Comparison of ENCODE assay signal across 6 cellular contexts in the genomic region with DNA sequence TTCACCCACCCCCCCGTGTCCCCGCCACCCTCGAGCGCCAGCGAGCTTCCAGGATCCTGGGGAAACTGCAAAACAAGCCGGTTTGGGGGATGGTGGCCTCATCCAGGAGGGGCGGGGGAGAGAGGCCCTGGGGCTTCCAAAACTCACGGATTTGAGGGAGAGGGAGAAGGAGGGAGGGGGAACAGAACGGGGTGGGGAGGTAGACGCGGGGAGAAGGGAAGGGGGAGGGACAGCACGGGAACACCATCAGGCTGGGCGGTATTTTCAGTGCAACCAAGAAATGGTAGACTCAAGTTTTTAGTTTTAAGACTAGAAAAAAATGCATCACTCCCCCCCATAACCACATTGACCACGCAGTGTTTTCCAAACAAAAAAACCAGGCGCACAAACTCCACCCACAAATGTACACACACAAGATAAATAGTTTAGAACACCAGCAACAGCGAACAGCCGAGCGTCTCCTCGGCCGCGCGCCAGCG. TPM values are rescaled to one million over a fixed set of nuclear protein-coding genes. Genes with fewer than 3 reads are reported as not detected.
DNase-seq lines count a peak whose midpoint lies in the region; ATAC-seq and TF ChIP-seq lines count a peak whose summit lies in the region.

No MANE protein-coding gene starts in this region.

- 1 to 2% methylated on average over 7 to 23 of the region's 23 CpGs for WGBS in gastroesophageal sphincter (ENCODE audit: low coverage in 1 of 2), 2 donors
- 2% methylated on average over 15 to 23 of the region's 23 CpGs for WGBS in thyroid gland, 2 donors

- DNase-seq in Right ventricle myocardium superior (peak; percentile 37), cardiac septum (ENCODE audit: low spot score) (no peak), thyroid gland (peak; percentile 60 to 65), posterior vena cava (ENCODE audit: low spot score) (no peak)

- H3K27me3 ChIP-seq in gastroesophageal sphincter: peaks cover 92% of the 10 kb centered on the region
- no peaks in the 10 kb centered on the region for H3K27me3 ChIP-seq in thyroid gland

- H3K36me3 ChIP-seq in gastroesophageal sphincter (no peaks in the 10 kb centered on the region), thyroid gland (no peaks in the 10 kb centered on the region)

- H3K9me3 ChIP-seq in gastroesophageal sphincter: no peaks in the 10 kb centered on the region
- no peaks in the 10 kb centered on the region for H3K9me3 ChIP-seq in thyroid gland

- peaks cover 0 to 81% (median 33%) of the 10 kb centered on the region in 3 donors for H3K4me1 ChIP-seq in gastroesophageal sphincter
- H3K4me1 ChIP-seq in thyroid gland: peaks cover 29 to 54% of the 10 kb centered on the region in 2 donors

- intact Hi-C loops in Right ventricle myocardium superior (cut with DNase I): no loop called here
- intact Hi-C loops in cardiac septum (cut with DNase I): no loop called here
- intact Hi-C loops in thyroid gland (cut with DNase I): no loop called here
- intact Hi-C loops in posterior vena cava (cut with DNase I): no loop called here

- TF ChIP-seq EP300 in gastroesophageal sphincter (IDR thresholded peaks at IDR 0.05): no peak

- ATAC-seq in Right ventricle myocardium superior (ENCODE audit: poor library complexity) (no peak), gastroesophageal sphincter (no peak), GM19023 (IDR thresholded peaks at IDR 0.05; ENCODE audit: unreplicated experiment) (no peak)

- TF ChIP-seq POLR2A in gastroesophageal sphincter (IDR thresholded peaks at IDR 0.05): no peak
- no peak for TF ChIP-seq POLR2A in thyroid gland (IDR thresholded peaks at IDR 0.05)

- no peak for TF ChIP-seq CTCF in gastroesophageal sphincter (IDR thresholded peaks at IDR 0.05)
- TF ChIP-seq CTCF in thyroid gland (IDR thresholded peaks at IDR 0.05): no peak

- peak overlapping the region; percentile 28 to 57 for H3K4me3 ChIP-seq in gastroesophageal sphincter
- H3K4me3 ChIP-seq in thyroid gland (replicated peaks in 1 of 3): peak overlapping the region in 2 of 3 donors; percentile 5 to 46

- H3K27ac ChIP-seq in gastroesophageal sphincter (peak overlapping the region in 3 of 4 donors; percentile 67 to 78 (median 70)), thyroid gland (peak overlapping the region; percentile 11 to 70 (median 30))

RNA-seq across cellular contexts. Expression of gene NRARP, which starts 1.4 kb away (rescaled TPM):
- total RNA-seq in Right ventricle myocardium superior (4.4 TPM), cardiac septum (11.7 TPM), gastroesophageal sphincter (10 to 100 TPM in 1 of 4 donors, 1 to 10 TPM in 3; 3.8 to 11.3 (median 4.3) TPM), thyroid gland (10 to 100 TPM in 1 of 4 donors, 1 to 10 TPM in 3; 1.8 to 10.2 (median 6.8) TPM), posterior vena cava (1 to 10 TPM; 5.6 to 9.0 TPM)

RNA-seq across cellular contexts. Expression of gene TOR4A, which starts 23.1 kb away (rescaled TPM):
- total RNA-seq in Right ventricle myocardium superior: 16.6 TPM
- total RNA-seq in cardiac septum: 13.9 TPM
- 1 to 10 TPM; 4.7 to 7.4 (median 6.9) TPM for total RNA-seq in gastroesophageal sphincter
- total RNA-seq in thyroid gland: 10 to 100 TPM; 10.8 to 14.7 (median 12.0) TPM
- 1 to 10 TPM; 5.3 to 7.0 TPM for total RNA-seq in posterior vena cava

RNA-seq across cellular contexts. Expression of gene NELFB, which starts 45.5 kb away (rescaled TPM):
- total RNA-seq in Right ventricle myocardium superior (39.9 TPM), cardiac septum (37.2 TPM), gastroesophageal sphincter (10 to 100 TPM; 36.9 to 58.8 (median 45.2) TPM), thyroid gland (10 to 100 TPM; 29.8 to 39.1 (median 32.4) TPM), posterior vena cava (10 to 100 TPM; 33.3 to 36.7 TPM)

RNA-seq across cellular contexts. Expression of gene STPG3, which starts 49.6 kb away (rescaled TPM):
- total RNA-seq in Right ventricle myocardium superior: 1.3 TPM
- not detected for total RNA-seq in cardiac septum
- not detected for total RNA-seq in gastroesophageal sphincter
- total RNA-seq in thyroid gland: not detected
- not detected for total RNA-seq in posterior vena cava

RNA-seq across cellular contexts. Expression of gene TUBB4B, which starts 59.6 kb away (rescaled TPM):
- 515 TPM for total RNA-seq in Right ventricle myocardium superior
- total RNA-seq in cardiac septum: 304 TPM
- total RNA-seq in gastroesophageal sphincter: 100 to 1,000 TPM; 220 to 488 (median 265) TPM
- 100 to 1,000 TPM; 181 to 757 (median 487) TPM for total RNA-seq in thyroid gland
- total RNA-seq in posterior vena cava: 100 to 1,000 TPM; 178 to 185 TPM

Comparison
In these comparisons a context has a peak if more than half of its experiments do, and no peak if none do; other contexts are left out.
1. DNase-seq: peak in Right ventricle myocardium superior (single experiment) and thyroid gland (2 of 2); none in cardiac septum (single experiment) and posterior vena cava (single experiment).